In the genomic region with DNA sequence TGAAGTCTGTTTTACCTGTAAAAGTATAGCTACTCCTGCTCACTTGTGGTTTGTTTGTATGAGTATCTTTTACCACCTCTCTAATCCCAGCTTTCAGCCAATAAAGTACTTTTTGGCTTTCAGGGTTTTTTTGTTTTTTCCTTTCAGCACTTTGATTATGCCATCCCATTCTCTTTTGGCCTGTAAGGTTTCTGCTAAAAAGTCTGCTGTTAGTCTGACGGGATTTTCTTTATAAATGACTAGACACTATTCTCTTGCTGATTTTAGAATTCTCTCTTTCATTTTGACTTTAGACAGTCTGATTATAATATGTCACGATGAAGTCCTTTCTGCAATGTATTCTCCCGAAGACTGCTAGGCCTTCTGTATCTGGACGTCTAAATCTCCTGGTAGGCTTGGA, we compare ENCODE assay signal across 31 cellular contexts.
"Had no signal": no experiment of that assay in that cellular context is flagged by ENCODE, and none has a peak within 500 bp of the region (broad histone marks: within the 10 kb centered on the region; RNA-seq: fewer than 3 reads in every experiment).

No MANE protein-coding gene starts in this region.

- H3K9me3 Mint-ChIP-seq: immature natural killer cell; naive thymus-derived CD8-positive, alpha-beta T cell; stimulated activated memory B cell treated with anti-CD40 and anti-IgM and Interleukin-4, amounts not matched to agents 10 μg/mL and 1 μg/mL and 100 μg/mL, for 72 hours had no signal

- H3K4me1 ChIP-seq: left lung, lower lobe of right lung, pancreas, prostate gland, sigmoid colon, spleen, stomach, testis, transverse colon, upper lobe of left lung, vagina had no signal

- H3K4me3 Mint-ChIP-seq: immature natural killer cell; naive thymus-derived CD8-positive, alpha-beta T cell; nephron; neural crest cell; stimulated activated memory B cell treated with anti-CD40 and anti-IgM and Interleukin-4, amounts not matched to agents 10 μg/mL and 1 μg/mL and 100 μg/mL, for 72 hours had no signal

- FAIRE-seq: islet of Langerhans, kidney, pancreas, small intestine had no signal

- ATAC-seq: left colon; left lung; lower lobe of right lung; naive thymus-derived CD8-positive, alpha-beta T cell; pancreas; right cardiac atrium; stimulated activated memory B cell treated with anti-CD40 and anti-IgM and Interleukin-4, amounts not matched to agents 10 μg/mL and 1 μg/mL and 100 μg/mL, for 72 hours; stimulated activated naive CD8-positive, alpha-beta T cell treated with anti-CD3 and anti-CD28 coated beads, Interleukin-15, Interleukin-2, amounts not matched to agents 100 U/mL and 50 U/mL, for 24 hours had no signal

- H3K4me1 Mint-ChIP-seq: nephron, neural crest cell had no signal

- H3K27me3 ChIP-seq: left lung, pancreas, sigmoid colon, spleen, stomach, testis, thyroid gland, transverse colon, upper lobe of left lung, vagina had no signal

- H3K4me3 ChIP-seq: left lung, lower lobe of right lung, pancreas, prostate gland, sigmoid colon, spleen, stomach, testis, thyroid gland, transverse colon, upper lobe of left lung, vagina had no signal

- H3K36me3 ChIP-seq: prostate gland, thyroid gland had no signal

- H3K27ac Mint-ChIP-seq: immature natural killer cell; nephron; stimulated activated memory B cell treated with anti-CD40 and anti-IgM and Interleukin-4, amounts not matched to agents 10 μg/mL and 1 μg/mL and 100 μg/mL, for 72 hours had no signal

- H3K27me3 Mint-ChIP-seq: naive thymus-derived CD8-positive, alpha-beta T cell; stimulated activated memory B cell treated with anti-CD40 and anti-IgM and Interleukin-4, amounts not matched to agents 10 μg/mL and 1 μg/mL and 100 μg/mL, for 72 hours had no signal

- H3K9me3 ChIP-seq: left lung, lower lobe of right lung, pancreas, prostate gland, sigmoid colon, spleen, stomach, testis, thyroid gland, transverse colon, upper lobe of left lung, vagina had no signal

- DNase-seq: hypothalamus; immature natural killer cell; kidney; left colon; left lung; lower lobe of right lung; mammary epithelial cell; mesenchymal stem cell; naive thymus-derived CD8-positive, alpha-beta T cell; nucleus accumbens; pancreas; posterior cingulate gyrus; retina; right cardiac atrium; sigmoid colon; small intestine; spleen; stimulated activated CD4-positive, alpha-beta T cell treated with anti-CD3 and anti-CD28 coated beads, Interleukin-4, amount 100 ng/mL, for 4 hours; stimulated activated CD8-positive, alpha-beta memory T cell treated with anti-CD3 and anti-CD28 coated beads, Interleukin-4, amount 100 ng/mL, for 48 hours; stimulated activated naive CD8-positive, alpha-beta T cell treated with anti-CD3 and anti-CD28 coated beads, Interleukin-15, Interleukin-2, amounts not matched to agents 100 U/mL and 50 U/mL, for 24 hours; stomach; testis; thyroid gland; transverse colon; upper lobe of left lung had no signal

- H3K27ac ChIP-seq: left lung, lower lobe of right lung, pancreas, prostate gland, sigmoid colon, spleen, stomach, testis, thyroid gland, transverse colon, upper lobe of left lung, vagina had no signal
